ENCODE assay signal across 8 cellular contexts in the genomic region with DNA sequence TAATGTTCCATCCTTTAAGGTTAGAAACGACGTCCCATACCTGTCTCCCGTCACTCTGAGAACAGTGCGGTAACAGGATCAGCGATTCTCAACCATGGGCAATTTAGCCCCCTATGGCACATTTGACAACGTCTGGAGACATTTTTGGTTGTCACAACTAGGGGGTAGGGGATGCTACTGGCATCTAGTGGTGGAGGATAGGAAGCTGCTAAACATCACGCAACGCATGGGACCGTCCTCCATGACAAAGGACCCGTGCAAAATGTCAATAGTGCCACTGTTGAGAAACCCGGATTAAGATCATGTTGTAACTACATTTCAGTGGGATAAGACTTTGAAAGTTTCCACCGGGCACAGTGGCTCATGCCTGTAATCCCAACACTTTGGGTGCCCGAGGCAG. TPM values are rescaled to one million over a fixed set of nuclear protein-coding genes. Genes with fewer than 3 reads are reported as not detected.
DNase-seq lines count a peak whose midpoint lies in the region; ATAC-seq, FAIRE-seq and TF ChIP-seq lines count a peak whose summit lies in the region.

No MANE protein-coding gene starts in this region.

- FAIRE-seq in HTR-8/SVneo (lab: Jason Lieb, UNC) = no peak

- intact Hi-C loops in left ventricle myocardium inferior (cut with micrococcal nuclease) = no loop called here
- intact Hi-C loops in Right ventricle myocardium superior (cut with DNase I) = no loop called here
- intact Hi-C loops in upper lobe of right lung (cut with DNase I) = no loop called here

- no peak for ATAC-seq in Right ventricle myocardium superior (ENCODE audit: poor library complexity)
- no peak for ATAC-seq in upper lobe of right lung
- ATAC-seq in GM18907 (IDR thresholded peaks at IDR 0.05; ENCODE audit: unreplicated experiment) = no peak

- H3K27me3 ChIP-seq in left ventricle myocardium inferior (ENCODE audit: low read depth) (peaks cover 5% of the 10 kb centered on the region), upper lobe of right lung (no peaks in the 10 kb centered on the region)

- H3K4me3 ChIP-seq in left ventricle myocardium inferior = no peak overlapping the region
- no peak overlapping the region for H3K4me3 ChIP-seq in fibroblast of the aortic adventitia (ENCODE audit: low read depth, low read length)
- no peak overlapping the region for H3K4me3 ChIP-seq in upper lobe of right lung

- peaks cover 15% of the 10 kb centered on the region for H3K36me3 ChIP-seq in left ventricle myocardium inferior
- H3K36me3 ChIP-seq in upper lobe of right lung = no peaks in the 10 kb centered on the region

- DNase-seq in left ventricle myocardium inferior (no peak), Right ventricle myocardium superior (no peak), UCSD-AML1 (lab: John Stamatoyannopoulos, UW; ENCODE audit: unreplicated experiment) (peak; percentile 8), fibroblast of the aortic adventitia (ENCODE audit: low read depth) (no peak), upper lobe of right lung (no peak), HTR-8/SVneo (ENCODE audit: insufficient read length, low spot score) (no peak), RPMI8226 (no peak)

- peaks cover 22% of the 10 kb centered on the region for H3K4me1 ChIP-seq in left ventricle myocardium inferior
- H3K4me1 ChIP-seq in upper lobe of right lung = peaks cover 10% of the 10 kb centered on the region

- TF ChIP-seq CTCF in left ventricle myocardium inferior (IDR thresholded peaks at IDR 0.05; ENCODE audit: borderline replicate concordance) = peak; percentile 45
- peak; percentile 29 for TF ChIP-seq CTCF in fibroblast of the aortic adventitia (IDR thresholded peaks at IDR 0.05; ENCODE audit: insufficient read depth, low read length)
- peak; percentile 32 for TF ChIP-seq CTCF in upper lobe of right lung (IDR thresholded peaks at IDR 0.05)

- no peaks in the 10 kb centered on the region for H3K9me3 ChIP-seq in left ventricle myocardium inferior (replicated peaks)
- H3K9me3 ChIP-seq in upper lobe of right lung = no peaks in the 10 kb centered on the region

- H3K27ac ChIP-seq in left ventricle myocardium inferior (replicated peaks) = no peak overlapping the region
- no peak overlapping the region for H3K27ac ChIP-seq in upper lobe of right lung

RNA-seq across cellular contexts. Expression of gene PAXIP1, which starts 5.0 kb away (rescaled TPM):
- total RNA-seq in left ventricle myocardium inferior = 5.8 TPM
- 5.5 TPM for total RNA-seq in Right ventricle myocardium superior
- 12.2 and 13.5 TPM in 2 replicates for total RNA-seq in fibroblast of the aortic adventitia (ENCODE audit: low replicate concordance)
- 11.8 TPM for total RNA-seq in upper lobe of right lung
